Comparison of ENCODE assay signal across 14 cellular contexts in the genomic region with DNA sequence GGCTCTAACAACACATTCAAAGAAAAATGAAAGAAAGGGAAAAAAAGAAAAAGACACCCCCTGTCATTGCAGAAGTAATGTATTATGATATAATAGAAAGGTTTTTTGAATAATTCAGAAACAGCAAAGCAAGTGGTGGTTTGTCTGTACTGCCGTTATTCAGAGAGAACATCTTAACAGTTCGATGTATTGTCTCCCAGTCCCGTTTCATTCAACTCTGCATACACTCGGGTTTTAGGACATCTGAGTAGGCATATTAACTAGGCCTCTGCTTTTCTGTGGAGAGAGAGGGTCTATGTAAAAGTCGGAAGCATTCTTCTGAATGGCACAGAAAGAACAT.
A peak's percentile ranks its signal among the peaks of the same experiment; 100 is the strongest.
DNase-seq lines count a peak whose midpoint lies in the region; ATAC-seq and TF ChIP-seq lines count a peak whose summit lies in the region.
"Had no signal": no experiment of that assay in that cellular context is flagged by ENCODE, and none has a peak within 500 bp of the region (broad histone marks: within the 10 kb centered on the region; RNA-seq: fewer than 3 reads in every experiment).

No MANE protein-coding gene starts in this region.

- intact Hi-C loops in PC-9 (cut with micrococcal nuclease; ENCODE audit: unreplicated experiment), result no loop called here

- no peak overlapping the region for H3K9ac ChIP-seq in HUES64 (ENCODE audit: low read depth, low read length)

- H3K79me2 ChIP-seq in PC-9 (ENCODE audit: low read depth), result no peaks in the 10 kb centered on the region

- TF ChIP-seq EP300 in suprapubic skin (IDR thresholded peaks at IDR 0.05), result no peak

- H3K9me3 ChIP-seq in HUES64 (ENCODE audit: insufficient read depth, low read depth, low read length) (no peaks in the 10 kb centered on the region), suprapubic skin (no peaks in the 10 kb centered on the region), PC-9 (ENCODE audit: insufficient read depth, low read depth) (no peaks in the 10 kb centered on the region)
- H3K9me3 ChIP-seq: Peyer's patch had no signal

- peaks cover 2% of the 10 kb centered on the region for H3K9me3 Mint-ChIP-seq in chondrocyte (ENCODE audit: low read depth)
- H3K9me3 Mint-ChIP-seq in activated naive CD4-positive, alpha-beta T cell treated with anti-CD3 and anti-CD28 coated beads, Interleukin-2, amount 50 U/mL, for 72 hours, result no peaks in the 10 kb centered on the region
- H3K9me3 Mint-ChIP-seq: activated CD4-positive, alpha-beta T cell treated with anti-CD3 and anti-CD28 coated beads, Interleukin-2, amount 10 ng/mL, durations not matched to agents 24 days and 14 days had no signal

- CTCF ChIA-PET in PC-9 (lab: Charles Lee), result no interaction called here

- no peaks in the 10 kb centered on the region for H3K27me3 ChIP-seq in HUES64 (ENCODE audit: insufficient read depth, low read length)
- no peaks in the 10 kb centered on the region for H3K27me3 ChIP-seq in suprapubic skin
- H3K27me3 ChIP-seq in PC-9 (ENCODE audit: insufficient read depth, low read depth), result no peaks in the 10 kb centered on the region
- H3K27me3 ChIP-seq: Peyer's patch had no signal

- no peak for TF ChIP-seq POLR2A in suprapubic skin (IDR thresholded peaks at IDR 0.05)

- H3K27ac Mint-ChIP-seq in chondrocyte (ENCODE audit: unreplicated experiment), result peak overlapping the region; percentile 96
- H3K27ac Mint-ChIP-seq in activated naive CD4-positive, alpha-beta T cell treated with anti-CD3 and anti-CD28 coated beads, Interleukin-2, amount 50 U/mL, for 72 hours, result no peak overlapping the region
- H3K27ac Mint-ChIP-seq: activated CD4-positive, alpha-beta T cell treated with anti-CD3 and anti-CD28 coated beads, Interleukin-2, amount 10 ng/mL, durations not matched to agents 24 days and 14 days had no signal

- TF ChIP-seq CTCF in chondrocyte (IDR thresholded peaks at IDR 0.05) (no peak), suprapubic skin (IDR thresholded peaks at IDR 0.05) (no peak), PC-9 (conservative IDR thresholded peaks at IDR 0.05) (no peak)

- no peak for DNase-seq in chondrocyte (ENCODE audit: low spot score)
- peak; percentile 77 for DNase-seq in midbrain (lab: John Stamatoyannopoulos, UW)
- no peak for DNase-seq in suprapubic skin (ENCODE audit: low spot score in 2 of 2)
- DNase-seq in activated T-cell treated with anti-CD3 and anti-CD28 coated beads, Interleukin-2, amount 50 U/mL, for 1 hour, result no peak
- DNase-seq in activated naive CD4-positive, alpha-beta T cell treated with anti-CD3 and anti-CD28 coated beads, Interleukin-2, amount 50 U/mL, for 72 hours (ENCODE audit: low spot score in 2 of 2), result no peak
- no peak for DNase-seq in NCI-H1930 (lab: John Stamatoyannopoulos, UW)
- no peak for DNase-seq in PC-9
- DNase-seq: activated CD4-positive, alpha-beta T cell treated with anti-CD3 and anti-CD28 coated beads, Interleukin-2, amount 10 ng/mL, durations not matched to agents 24 days and 14 days; NCI-H146; NCI-H510A treated with DMSO at 0.1 percent for 48 hours; Peyer's patch; T-helper 2 cell had no signal

- H3K36me3 ChIP-seq in HUES64 (ENCODE audit: insufficient read depth, low read length) (no peaks in the 10 kb centered on the region), suprapubic skin (no peaks in the 10 kb centered on the region), PC-9 (ENCODE audit: low read depth) (no peaks in the 10 kb centered on the region)
- H3K36me3 ChIP-seq: Peyer's patch had no signal

- H3K27ac ChIP-seq in HUES64 (ENCODE audit: low read depth, low read length), result peak overlapping the region; percentile 50
- H3K27ac ChIP-seq in suprapubic skin, result peak overlapping the region; percentile 59
- H3K27ac ChIP-seq in PC-9, result no peak overlapping the region

- POLR2A ChIA-PET in PC-9 (lab: Charles Lee; ENCODE audit: unreplicated experiment), result no interaction called here

- no TSS peak for BruUV-seq in PC-9 (replicated peaks; lab: Mats Ljungman, UMichigan)

- no peaks in the 10 kb centered on the region for H3K9me2 ChIP-seq in PC-9 (ENCODE audit: insufficient read depth)

- no peak overlapping the region for H2AFZ ChIP-seq in PC-9

- peaks cover 68% of the 10 kb centered on the region for H3K4me1 Mint-ChIP-seq in chondrocyte (ENCODE audit: low read depth)
- H3K4me1 Mint-ChIP-seq: activated CD4-positive, alpha-beta T cell treated with anti-CD3 and anti-CD28 coated beads, Interleukin-2, amount 10 ng/mL, durations not matched to agents 24 days and 14 days had no signal

- H3K27me3 Mint-ChIP-seq in chondrocyte (ENCODE audit: low read depth), result no peaks in the 10 kb centered on the region

- H3K4me3 ChIP-seq in HUES64 (ENCODE audit: low read length), result no peak overlapping the region
- no peak overlapping the region for H3K4me3 ChIP-seq in suprapubic skin
- H3K4me3 ChIP-seq in PC-9, result no peak overlapping the region
- H3K4me3 ChIP-seq: Peyer's patch had no signal

- no peak overlapping the region for H3K4me2 ChIP-seq in PC-9

- H3K4me3 Mint-ChIP-seq in chondrocyte (ENCODE audit: unreplicated experiment), result no peak overlapping the region
- H3K4me3 Mint-ChIP-seq: activated CD4-positive, alpha-beta T cell treated with anti-CD3 and anti-CD28 coated beads, Interleukin-2, amount 10 ng/mL, durations not matched to agents 24 days and 14 days had no signal

- ATAC-seq in activated naive CD4-positive, alpha-beta T cell treated with anti-CD3 and anti-CD28 coated beads, Interleukin-2, amount 50 U/mL, for 72 hours, result no peak
- ATAC-seq: left lobe of liver had no signal

- 61% methylated on average over 5 of the region's 5 CpGs for WGBS in HUES64
- WGBS in suprapubic skin, result 28% methylated on average over 5 of the region's 5 CpGs

- H3K4me1 ChIP-seq in HUES64 (ENCODE audit: insufficient read depth, low read length) (peaks cover 29% of the 10 kb centered on the region), suprapubic skin (peaks cover 33% of the 10 kb centered on the region), PC-9 (replicated peaks; ENCODE audit: insufficient read depth) (peaks cover 17% of the 10 kb centered on the region)

- 0 out of 2 replicates have a peak, but pooled peaks cover 11% of the 10 kb centered on the region for H3F3A ChIP-seq in PC-9 (ENCODE audit: insufficient read depth, low read depth)

- H4K20me1 ChIP-seq in PC-9 (ENCODE audit: insufficient read depth), result no peaks in the 10 kb centered on the region

- peaks cover 6% of the 10 kb centered on the region for H3K36me3 Mint-ChIP-seq in chondrocyte (ENCODE audit: low read depth)
- H3K36me3 Mint-ChIP-seq in activated naive CD4-positive, alpha-beta T cell treated with anti-CD3 and anti-CD28 coated beads, Interleukin-2, amount 50 U/mL, for 72 hours, result no peaks in the 10 kb centered on the region
